In the genomic region with DNA sequence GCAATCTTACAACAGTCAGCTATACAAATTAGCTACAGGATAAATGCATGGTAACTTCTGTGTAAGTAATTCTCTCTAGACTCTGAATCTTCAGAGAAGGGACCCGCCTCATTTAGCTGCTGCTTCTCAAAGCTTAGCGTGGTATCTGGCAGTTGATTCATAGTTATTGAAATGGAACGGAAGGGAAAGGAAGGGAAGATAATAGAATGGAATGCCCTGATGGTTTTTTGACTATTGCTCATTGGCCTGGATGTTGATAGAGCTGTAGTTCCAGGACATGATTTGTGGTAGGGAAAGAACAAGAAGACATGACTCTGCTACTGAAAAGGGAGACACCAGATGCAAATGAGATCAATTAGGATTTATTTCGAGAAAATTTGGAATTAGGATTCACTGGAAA, we compare ENCODE assay signal across 1 cellular context.
TF ChIP-seq lines count a peak whose summit lies in the region.

No MANE protein-coding gene starts in this region.

TF ChIP-seq in H1, 55 proteins besides CTCF, POLR2A, EP300 and RAD21 (continued from another document):
- no peak for TF ChIP-seq CHD7 (IDR thresholded peaks at IDR 0.05; ENCODE audit: insufficient replicate concordance, low read length)
- no peak for TF ChIP-seq SAP30 (IDR thresholded peaks at IDR 0.05; ENCODE audit: insufficient read depth, insufficient replicate concordance, low read length)
- no peak for TF ChIP-seq CTBP2 (IDR thresholded peaks at IDR 0.05; ENCODE audit: borderline replicate concordance, insufficient read depth, insufficient read length, low read length)
- TF ChIP-seq, protein P1, sequence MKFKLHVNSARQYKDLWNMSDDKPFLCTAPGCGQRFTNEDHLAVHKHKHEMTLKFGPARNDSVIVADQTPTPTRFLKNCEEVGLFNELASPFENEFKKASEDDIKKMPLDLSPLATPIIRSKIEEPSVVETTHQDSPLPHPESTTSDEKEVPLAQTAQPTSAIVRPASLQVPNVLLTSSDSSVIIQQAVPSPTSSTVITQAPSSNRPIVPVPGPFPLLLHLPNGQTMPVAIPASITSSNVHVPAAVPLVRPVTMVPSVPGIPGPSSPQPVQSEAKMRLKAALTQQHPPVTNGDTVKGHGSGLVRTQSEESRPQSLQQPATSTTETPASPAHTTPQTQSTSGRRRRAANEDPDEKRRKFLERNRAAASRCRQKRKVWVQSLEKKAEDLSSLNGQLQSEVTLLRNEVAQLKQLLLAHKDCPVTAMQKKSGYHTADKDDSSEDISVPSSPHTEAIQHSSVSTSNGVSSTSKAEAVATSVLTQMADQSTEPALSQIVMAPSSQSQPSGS (IDR thresholded peaks at IDR 0.05; ENCODE audit: low read length): no peak
- no peak for TF ChIP-seq RFX5 (IDR thresholded peaks at IDR 0.05; ENCODE audit: borderline replicate concordance, low read depth, low read length)
- TF ChIP-seq SIRT6 (IDR thresholded peaks at IDR 0.05; ENCODE audit: low read length): no peak
- no peak for TF ChIP-seq CREB1 (IDR thresholded peaks at IDR 0.05)
- no peak for TF ChIP-seq YY1 (IDR thresholded peaks at IDR 0.05; ENCODE audit: low read depth, low read length)
- no peak for TF ChIP-seq CBX5 (IDR thresholded peaks at IDR 0.05; ENCODE audit: low read depth, low read length)
